In the genomic region with DNA sequence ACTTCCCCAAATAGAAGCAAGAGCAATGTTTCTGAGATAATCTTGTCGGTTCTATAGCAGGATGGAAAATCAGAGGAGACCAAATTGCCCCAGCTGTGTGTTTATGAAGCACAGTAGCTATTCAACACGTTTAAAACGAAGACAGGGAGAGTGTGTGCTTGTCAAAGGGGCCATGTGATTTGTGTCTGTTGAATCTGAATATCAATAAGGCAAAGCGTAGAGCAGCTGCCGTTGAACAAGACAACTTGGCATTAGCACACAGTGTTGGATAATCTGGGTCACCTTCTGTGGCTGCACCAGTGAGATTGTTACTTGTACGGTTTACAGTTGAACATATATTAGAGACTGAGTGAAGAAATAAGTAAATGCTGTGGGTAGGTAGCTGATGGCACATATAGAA, we compare ENCODE assay signal across 14 cellular contexts. TPM values are rescaled to one million over a fixed set of nuclear protein-coding genes. Genes with fewer than 3 reads are reported as not detected.
DNase-seq lines count a peak whose midpoint lies in the region; ATAC-seq, FAIRE-seq and TF ChIP-seq lines count a peak whose summit lies in the region.
"Had no signal": no experiment of that assay in that cellular context is flagged by ENCODE, and none has a peak within 500 bp of the region (broad histone marks: within the 10 kb centered on the region; RNA-seq: fewer than 3 reads in every experiment).

No MANE protein-coding gene starts in this region.

- no peak overlapping the region for H2BK15ac ChIP-seq in H1 (ENCODE audit: low read length)

- H3K4me2 ChIP-seq in H1 (ENCODE audit: insufficient read depth in 1 of 2, low read depth in 2 of 2, low read length in 2 of 2) = no peak overlapping the region

- WGBS in H1 (ENCODE audit: extremely low coverage in 1 of 2, insufficient coverage in 1 of 2, insufficient read length in 1 of 2, insufficient replicate concordance in 2 of 2, low coverage in 1 of 2, low lambda C conversion rate in 2 of 2, missing lambda C conversion rate in 1 of 2), 2 experiments = 72% methylated on average over 6 of the region's 6 CpGs; no CpG with 5 or more reads in 1 of the 2 experiments

- no peak for TF ChIP-seq EP300 in H1 (IDR thresholded peaks at IDR 0.05; ENCODE audit: borderline replicate concordance in 1 of 2, low read depth in 2 of 2, low read length in 2 of 2)

- no peak overlapping the region for H4K5ac ChIP-seq in H1 (ENCODE audit: insufficient read length, low read depth, low read length)

- H2BK120ac ChIP-seq in H1 (replicated peaks; ENCODE audit: low read depth, low read length) = no peak overlapping the region

- no peak overlapping the region for H3K23ac ChIP-seq in H1 (ENCODE audit: insufficient read length)

- H3K27me3 Mint-ChIP-seq in activated CD8-positive, alpha-beta memory T cell treated with anti-CD3 and anti-CD28 coated beads, Interleukin-2, amount 10 ng/mL, durations not matched to agents 7 days and 5 days = peaks cover 2% of the 10 kb centered on the region

- no peak overlapping the region for H2BK20ac ChIP-seq in H1 (ENCODE audit: low read length)

- no peaks in the 10 kb centered on the region for H3K9me3 Mint-ChIP-seq in activated CD8-positive, alpha-beta memory T cell treated with anti-CD3 and anti-CD28 coated beads, Interleukin-2, amount 10 ng/mL, durations not matched to agents 7 days and 5 days (ENCODE audit: low read depth)
- H3K9me3 Mint-ChIP-seq: activated CD4-positive, alpha-beta T cell treated with anti-CD3 and anti-CD28 coated beads, Interleukin-2, amount 10 ng/mL, durations not matched to agents 7 days and 5 days; activated T-helper 2 cell treated with anti-CD3 and anti-CD28 coated beads, Interferon-gamma antibody, Interleukin-2, Interleukin-4, amounts not matched to agents 10 μg/mL and 5 μg/mL and 100 μg/mL, durations not matched to agents 14 hours and 24 hours and 36 hours; T-cell had no signal

- no peaks in the 10 kb centered on the region for H3K36me3 ChIP-seq in H1 (ENCODE audit: control insufficient read depth in 2 of 4, insufficient read depth in 4 of 4, low read length in 3 of 4)
- H3K36me3 ChIP-seq: transverse colon had no signal

- no peak overlapping the region for H3K14ac ChIP-seq in H1 (ENCODE audit: insufficient read length)

- ATAC-seq in Right ventricle myocardium superior (ENCODE audit: poor library complexity) (peak; percentile 48), left cardiac atrium (no peak)
- no peak for ATAC-seq in activated CD8-positive, alpha-beta memory T cell treated with anti-CD3 and anti-CD28 coated beads, Interleukin-2, amount 10 ng/mL, durations not matched to agents 7 days and 5 days
- ATAC-seq: T-cell had no signal

- H2BK12ac ChIP-seq in H1 (ENCODE audit: low read depth, low read length) = no peak overlapping the region

- H4K8ac ChIP-seq in H1 (ENCODE audit: extremely low read depth, insufficient read depth, low read length) = no peak overlapping the region

- peak overlapping the region; percentile 88; the same call in 1 of the 2 replicates for H2AFZ ChIP-seq in H1 (ENCODE audit: low read length)

- no peak for TF ChIP-seq POLR2A in H1 (IDR thresholded peaks at IDR 0.05; ENCODE audit: control extremely low read depth in 1 of 2, low read depth in 2 of 2, low read length in 2 of 2)

- no peak overlapping the region for H3K9ac ChIP-seq in H1 (replicated peaks in 1 of 4; ENCODE audit: extremely low read depth in 1 of 4, low read depth in 3 of 4, low read length in 3 of 4)

- H3K23me2 ChIP-seq in H1 (ENCODE audit: low read depth, low read length) = no peaks in the 10 kb centered on the region

- H3K4me3 Mint-ChIP-seq in activated CD8-positive, alpha-beta memory T cell treated with anti-CD3 and anti-CD28 coated beads, Interleukin-2, amount 10 ng/mL, durations not matched to agents 7 days and 5 days = no peak overlapping the region
- H3K4me3 Mint-ChIP-seq: activated CD4-positive, alpha-beta T cell treated with anti-CD3 and anti-CD28 coated beads, Interleukin-2, amount 10 ng/mL, durations not matched to agents 7 days and 5 days; T-cell had no signal

- CTCF ChIA-PET in H1 (lab: Charles Lee; ENCODE audit: partially characterized antibody) = no interaction called here
- CTCF ChIA-PET in activated CD8-positive, alpha-beta memory T cell treated with anti-CD3 and anti-CD28 coated beads, Interleukin-2, amount 10 ng/mL, durations not matched to agents 7 days and 5 days (lab: Charles Lee) = no interaction called here

- H4K20me1 ChIP-seq in H1 (replicated peaks in 1 of 2; ENCODE audit: control insufficient read depth in 1 of 2, insufficient read depth in 2 of 2, low read length in 2 of 2) = no peaks in the 10 kb centered on the region

- H3K4ac ChIP-seq in H1 (replicated peaks; ENCODE audit: insufficient read length, low read depth, low read length) = no peak overlapping the region

- H3K4me3 ChIP-seq in H1 (ENCODE audit: extremely low read depth in 1 of 4, insufficient read depth in 2 of 4, low read depth in 3 of 4, low read length in 4 of 4) = no peak overlapping the region
- H3K4me3 ChIP-seq: transverse colon had no signal

- no peak for TF ChIP-seq RAD21 in H1 (IDR thresholded peaks at IDR 0.05 in 1 of 2, conservative IDR thresholded peaks at IDR 0.05 in 1 of 2; ENCODE audit: low read depth in 2 of 2, low read length in 2 of 2)

- H3K79me2 ChIP-seq in H1 (ENCODE audit: control insufficient read depth in 1 of 2, insufficient read depth in 2 of 2, low read length in 2 of 2) = no peaks in the 10 kb centered on the region

- no peak overlapping the region for H3K27ac Mint-ChIP-seq in activated CD8-positive, alpha-beta memory T cell treated with anti-CD3 and anti-CD28 coated beads, Interleukin-2, amount 10 ng/mL, durations not matched to agents 7 days and 5 days
- H3K27ac Mint-ChIP-seq: activated CD4-positive, alpha-beta T cell treated with anti-CD3 and anti-CD28 coated beads, Interleukin-2, amount 10 ng/mL, durations not matched to agents 7 days and 5 days; activated T-helper 2 cell treated with anti-CD3 and anti-CD28 coated beads, Interferon-gamma antibody, Interleukin-2, Interleukin-4, amounts not matched to agents 10 μg/mL and 5 μg/mL and 100 μg/mL, durations not matched to agents 14 hours and 24 hours and 36 hours; T-cell had no signal

- no peak overlapping the region for H3K18ac ChIP-seq in H1 (ENCODE audit: extremely low read depth, low read length)

- H3K9me3 ChIP-seq in H1 (ENCODE audit: insufficient read depth in 2 of 2, low read depth in 1 of 2, low read length in 1 of 2) = no peaks in the 10 kb centered on the region
- H3K9me3 ChIP-seq: transverse colon had no signal

- TF ChIP-seq CTCF in H1 (IDR thresholded peaks at IDR 0.05; ENCODE audit: control extremely low read depth in 1 of 3, insufficient read depth in 1 of 3, low read depth in 1 of 3, low read length in 3 of 3) = no peak

- H3K4me1 ChIP-seq in H1 (replicated peaks in 1 of 4; ENCODE audit: control insufficient read depth in 3 of 4, insufficient read depth in 4 of 4, low read length in 3 of 4) = no peaks in the 10 kb centered on the region
- H3K4me1 ChIP-seq: transverse colon had no signal

- H3K36me3 Mint-ChIP-seq in activated CD8-positive, alpha-beta memory T cell treated with anti-CD3 and anti-CD28 coated beads, Interleukin-2, amount 10 ng/mL, durations not matched to agents 7 days and 5 days = no peaks in the 10 kb centered on the region
- H3K36me3 Mint-ChIP-seq: T-cell had no signal

- no peak overlapping the region for H3K56ac ChIP-seq in H1 (replicated peaks; ENCODE audit: insufficient read length, low read depth, low read length)

- intact Hi-C loops in Right ventricle myocardium superior (cut with DNase I) = no loop called here
- intact Hi-C loops in left cardiac atrium (cut with DNase I) = no loop called here

- no peak overlapping the region for H2BK5ac ChIP-seq in H1 (ENCODE audit: low read depth, low read length)

- no peak overlapping the region for H2AK5ac ChIP-seq in H1 (ENCODE audit: low read depth, low read length)

- no peaks in the 10 kb centered on the region for H3K27me3 ChIP-seq in H1 (replicated peaks in 1 of 4; ENCODE audit: control insufficient read depth in 3 of 4, extremely low read depth in 1 of 4, insufficient read depth in 3 of 4, low read length in 3 of 4)
- H3K27me3 ChIP-seq: transverse colon had no signal

- POLR2A ChIA-PET in H1 (lab: Charles Lee; ENCODE audit: partially characterized antibody) = no interaction called here

- no peak for DNase-seq in Right ventricle myocardium superior
- DNase-seq in left cardiac atrium = no peak
- peak; percentile 79 for DNase-seq in NCI-H748 (lab: John Stamatoyannopoulos, UW; ENCODE audit: unreplicated experiment)
- DNase-seq in H1 (ENCODE audit: low read depth in 1 of 2, low spot score in 2 of 2) = no peak
- DNase-seq in superior temporal gyrus (ENCODE audit: extremely low spot score) = peak; percentile 82
- no peak for DNase-seq in activated CD8-positive, alpha-beta memory T cell treated with anti-CD3 and anti-CD28 coated beads, Interleukin-2, amount 10 ng/mL, durations not matched to agents 7 days and 5 days
- no peak for DNase-seq in amniotic stem cell (lab: John Stamatoyannopoulos, UW)
- no peak for DNase-seq in CD1c-positive myeloid dendritic cell (ENCODE audit: extremely low spot score)
- DNase-seq: activated CD4-positive, alpha-beta T cell treated with anti-CD3 and anti-CD28 coated beads, Interleukin-2, amount 10 ng/mL, durations not matched to agents 7 days and 5 days; small intestine; T-cell; transverse colon had no signal

- no peak overlapping the region for H3K27ac ChIP-seq in H1 (ENCODE audit: low read depth, low read length)
- H3K27ac ChIP-seq: transverse colon had no signal

- H3K4me1 Mint-ChIP-seq in activated CD8-positive, alpha-beta memory T cell treated with anti-CD3 and anti-CD28 coated beads, Interleukin-2, amount 10 ng/mL, durations not matched to agents 7 days and 5 days = no peaks in the 10 kb centered on the region
- H3K4me1 Mint-ChIP-seq: activated CD4-positive, alpha-beta T cell treated with anti-CD3 and anti-CD28 coated beads, Interleukin-2, amount 10 ng/mL, durations not matched to agents 7 days and 5 days had no signal

- H4K91ac ChIP-seq in H1 (replicated peaks; ENCODE audit: insufficient read length, low read length) = no peak overlapping the region

- no peaks in the 10 kb centered on the region for H3K79me1 ChIP-seq in H1 (ENCODE audit: low read depth, low read length)

- no peak for FAIRE-seq in H1 (lab: Jason Lieb, UNC)
- FAIRE-seq: small intestine had no signal

RNA-seq across cellular contexts. Expression of gene CRB1, which starts 1.0 kb away (rescaled TPM):
- total RNA-seq in Right ventricle myocardium superior (0.08 TPM), left cardiac atrium (under 1 TPM; 0.26 to 0.38 TPM)
- total RNA-seq in H1 (2021; fragmentation: NEBNext Ultra II Directional; extraction: Animal tissue kit (Norgen Biotek cat#: 25700)) = 0.19 TPM in 1 of 2 replicates, not detected in the other
- polyA plus RNA-seq in H1 (2011; rRNA removed) = 0.03 TPM in 2 replicates
- polyA plus RNA-seq in H1 (2011; cell fraction: cytosol; rRNA removed) = 0.08 TPM
- 0.06 TPM for polyA plus RNA-seq in H1 (2011; cell fraction: nucleus; rRNA removed)
- 0.06 TPM in 1 of 4 replicates, not detected in the others for polyA plus RNA-seq in H1 (2012, experiment 1 of 2)
- not detected for polyA plus RNA-seq in H1 (2012, experiment 2 of 2)
- polyA plus RNA-seq in H1 (2013, experiment 1 of 2) = 0.08 TPM
- polyA plus RNA-seq in H1 (2013, experiment 2 of 2) = 0.13 TPM
- polyA minus RNA-seq in H1 (2011; rRNA and poly(A)+ RNA removed) = 0.03 and 0.15 TPM in 2 replicates
- polyA minus RNA-seq in H1 (2011; cell fraction: cytosol; rRNA and poly(A)+ RNA removed) = not detected
- 0.30 TPM for polyA minus RNA-seq in H1 (2011; cell fraction: nucleus; rRNA and poly(A)+ RNA removed)
- total RNA-seq in activated CD8-positive, alpha-beta memory T cell treated with anti-CD3 and anti-CD28 coated beads, Interleukin-2, amount 10 ng/mL, durations not matched to agents 7 days and 5 days = not detected
- total RNA-seq: activated T-helper 2 cell treated with anti-CD3 and anti-CD28 coated beads, Interferon-gamma antibody, Interleukin-2, Interleukin-4, amounts not matched to agents 10 μg/mL and 5 μg/mL and 100 μg/mL, durations not matched to agents 14 hours and 24 hours and 36 hours; Daoy had no signal

Comparison
In these comparisons a context has a peak if more than half of its experiments do, and no peak if none do; other contexts are left out.
1. DNase-seq: peak in NCI-H748 (single experiment) and superior temporal gyrus (single experiment); none in Right ventricle myocardium superior (single experiment), left cardiac atrium (single experiment), H1 (0 of 2), activated CD8-positive, alpha-beta memory T cell treated with anti-CD3 and anti-CD28 coated beads, Interleukin-2, amount 10 ng/mL, durations not matched to agents 7 days and 5 days (single experiment), amniotic stem cell (single experiment) and CD1c-positive myeloid dendritic cell (single experiment).